In genomic region chr16:79601092-79601977, GRCh38 we compare ENCODE assay signal across 7 cellular contexts. TPM values are rescaled to one million over a fixed set of nuclear protein-coding genes. Genes with fewer than 3 reads are reported as not detected.
A peak's percentile ranks its signal among the peaks of the same experiment; 100 is the strongest.
DNase-seq lines count a peak whose midpoint lies in the region; ATAC-seq lines count a peak whose summit lies in the region.

No MANE protein-coding gene starts in this region.

- no peaks in the 10 kb centered on the region for H3K9me3 ChIP-seq in SJCRH30 (replicated peaks)

- H3K9me3 Mint-ChIP-seq in central memory CD8-positive, alpha-beta T cell, result no peaks in the 10 kb centered on the region

- peaks cover 20% of the 10 kb centered on the region for H3K36me3 Mint-ChIP-seq in central memory CD8-positive, alpha-beta T cell (ENCODE audit: insufficient read depth)

- H3K27ac Mint-ChIP-seq in central memory CD8-positive, alpha-beta T cell (ENCODE audit: low read depth), result peak overlapping the region; percentile 95

- ATAC-seq in central memory CD8-positive, alpha-beta T cell (replicated peaks; ENCODE audit: extremely low read depth, poor library complexity, severe bottlenecking), result no peak
- no peak for ATAC-seq in GM19452 (IDR thresholded peaks at IDR 0.05; ENCODE audit: unreplicated experiment)
- no peak for ATAC-seq in HG02884 (IDR thresholded peaks at IDR 0.05; ENCODE audit: unreplicated experiment)

- H3K36me3 ChIP-seq in H7 (replicated peaks; ENCODE audit: control insufficient read depth, insufficient read depth, low read length) (no peaks in the 10 kb centered on the region), SJCRH30 (no peaks in the 10 kb centered on the region)

- peak overlapping the region; percentile 92 for H3K4me3 Mint-ChIP-seq in central memory CD8-positive, alpha-beta T cell

- H3K27ac ChIP-seq in SJCRH30 (peak overlapping the region; percentile 65), layer of hippocampus (ENCODE audit: low read depth, low read length) (peak overlapping the region; percentile 95)

- H3K4me3 ChIP-seq in H7 (ENCODE audit: insufficient read depth, low read depth, low read length) (peak overlapping the region; percentile 63), SJCRH30 (peak overlapping the region; percentile 64)

- no peaks in the 10 kb centered on the region for H3K4me1 ChIP-seq in SJCRH30

- H3K27me3 ChIP-seq in H7 (ENCODE audit: control insufficient read depth, insufficient read depth, low read length) (peaks cover 19% of the 10 kb centered on the region), SJCRH30 (no peaks in the 10 kb centered on the region), layer of hippocampus (ENCODE audit: control insufficient read depth, insufficient read depth, low read length) (no peaks in the 10 kb centered on the region)

- DNase-seq in H7 (peak; percentile 64), SJCRH30 (peak; percentile 28 to 53)
- no peak for DNase-seq in central memory CD8-positive, alpha-beta T cell (ENCODE audit: low spot score in 2 of 2)
- peak; percentile 26 to 45 for DNase-seq in stimulated activated CD4-positive, alpha-beta T cell treated with anti-CD3 and anti-CD28 coated beads, Interleukin-2, amount 100 ng/mL, for 24 hours

- peaks cover 22% of the 10 kb centered on the region for H3K4me1 Mint-ChIP-seq in central memory CD8-positive, alpha-beta T cell

- no peaks in the 10 kb centered on the region for H3K27me3 Mint-ChIP-seq in central memory CD8-positive, alpha-beta T cell

RNA-seq across cellular contexts. Expression of gene MAF, which starts 0.8 kb away (rescaled TPM):
- 1.9 and 5.4 TPM in 2 replicates for total RNA-seq in H7 (2014; rRNA removed; shearing (Covaris generic))
- 3.0 and 3.2 TPM in 2 replicates for total RNA-seq in SJCRH30 (2014; rRNA removed; shearing (Covaris generic))

Comparison
In these comparisons a context has a peak if more than half of its experiments do, and no peak if none do; other contexts are left out.
1. DNase-seq: peak in H7 (single experiment), SJCRH30 (2 of 2) and stimulated activated CD4-positive, alpha-beta T cell treated with anti-CD3 and anti-CD28 coated beads, Interleukin-2, amount 100 ng/mL, for 24 hours (2 of 2); none in central memory CD8-positive, alpha-beta T cell (0 of 2).